ENCODE assay signal across 15 cellular contexts in the genomic region with DNA sequence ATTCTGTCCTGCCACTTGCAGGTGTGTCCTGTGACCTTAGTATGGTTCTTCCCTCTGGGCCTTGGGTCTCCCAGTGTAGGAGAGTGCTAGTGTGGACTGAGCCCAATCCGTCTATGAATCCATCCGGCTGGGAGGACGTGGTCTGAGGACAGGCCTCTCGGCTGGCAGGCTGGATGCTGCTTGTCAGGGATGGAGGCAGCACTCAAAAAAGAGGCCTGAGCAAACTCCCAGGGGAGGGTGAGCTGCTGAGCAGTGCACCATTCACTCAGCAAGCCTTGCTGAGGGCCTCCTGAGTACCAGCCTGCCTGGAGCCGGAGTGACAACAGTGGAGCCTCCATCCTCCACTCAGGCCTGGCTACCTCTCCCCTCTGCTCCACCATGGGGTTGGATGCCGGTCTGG. TPM values are rescaled to one million over a fixed set of nuclear protein-coding genes. Genes with fewer than 3 reads are reported as not detected.
A peak's percentile ranks its signal among the peaks of the same experiment; 100 is the strongest.
DNase-seq lines count a peak whose midpoint lies in the region; ATAC-seq and TF ChIP-seq lines count a peak whose summit lies in the region.
"Had no signal": no experiment of that assay in that cellular context is flagged by ENCODE, and none has a peak within 500 bp of the region (broad histone marks: within the 10 kb centered on the region; RNA-seq: fewer than 3 reads in every experiment).

No MANE protein-coding gene starts in this region.

- ATAC-seq in upper lobe of right lung: no peak

- no peaks in the 10 kb centered on the region for H3K27me3 ChIP-seq in parathyroid adenoma (ENCODE audit: control insufficient read depth, insufficient read depth, low read length)
- no peaks in the 10 kb centered on the region for H3K27me3 ChIP-seq in esophagus muscularis mucosa
- no peaks in the 10 kb centered on the region for H3K27me3 ChIP-seq in upper lobe of right lung

- no peaks in the 10 kb centered on the region for H3K9me3 ChIP-seq in parathyroid adenoma (ENCODE audit: control insufficient read depth, low read length)
- no peaks in the 10 kb centered on the region for H3K9me3 ChIP-seq in esophagus muscularis mucosa
- H3K9me3 ChIP-seq in upper lobe of right lung: no peaks in the 10 kb centered on the region
- H3K9me3 ChIP-seq: prostate gland had no signal

- DNase-seq in NCI-H2171 treated with DMSO at 0.1 percent for 48 hours (lab: John Stamatoyannopoulos, UW) (peak; percentile 10), NCI-H2171 (lab: John Stamatoyannopoulos, UW) (no peak), NCI-H69 (lab: John Stamatoyannopoulos, UW) (peak; percentile 31), esophagus muscularis mucosa (ENCODE audit: extremely low spot score) (no peak), anterior cingulate cortex (lab: John Stamatoyannopoulos, UW) (no peak), upper lobe of right lung (no peak)
- DNase-seq: ACHN; activated CD4-positive, alpha-beta T cell treated with anti-CD3 and anti-CD28 coated beads, Interleukin-2, amount 50 U/mL, for 48 hours; stimulated activated CD4-positive, alpha-beta T cell treated with anti-CD3 and anti-CD28 coated beads, Interleukin-4, amount 100 ng/mL, for 1 hour; stimulated activated naive CD8-positive, alpha-beta T cell treated with anti-CD3 and anti-CD28 coated beads, Interleukin-15, amount 100 ng/mL, for 72 hours had no signal

- H3K9me3 Mint-ChIP-seq in dendritic cell treated with granulocyte-macrophage colony-stimulating factor and Interleukin-4, amounts not matched to agents 40 ng/mL and 50 ng/mL, for 4 days: no peaks in the 10 kb centered on the region
- H3K9me3 Mint-ChIP-seq: activated naive CD4-positive, alpha-beta T cell treated with anti-CD3 and anti-CD28 coated beads, Interleukin-2, amount 50 U/mL, for 24 hours; stimulated activated naive CD8-positive, alpha-beta T cell treated with anti-CD3 and anti-CD28 coated beads, Interleukin-15, amount 100 ng/mL, for 72 hours had no signal

- no peak for TF ChIP-seq CTCF in parathyroid adenoma (IDR thresholded peaks at IDR 0.05)
- no peak for TF ChIP-seq CTCF in esophagus muscularis mucosa (IDR thresholded peaks at IDR 0.05)
- no peak for TF ChIP-seq CTCF in upper lobe of right lung (IDR thresholded peaks at IDR 0.05)

- no peak for TF ChIP-seq POLR2A in esophagus muscularis mucosa (IDR thresholded peaks at IDR 0.05; ENCODE audit: low read depth)

- peaks cover 3% of the 10 kb centered on the region for H3K27me3 Mint-ChIP-seq in dendritic cell treated with granulocyte-macrophage colony-stimulating factor and Interleukin-4, amounts not matched to agents 40 ng/mL and 50 ng/mL, for 4 days
- H3K27me3 Mint-ChIP-seq: activated naive CD4-positive, alpha-beta T cell treated with anti-CD3 and anti-CD28 coated beads, Interleukin-2, amount 50 U/mL, for 24 hours; stimulated activated naive CD8-positive, alpha-beta T cell treated with anti-CD3 and anti-CD28 coated beads, Interleukin-15, amount 100 ng/mL, for 72 hours had no signal

- TF ChIP-seq EP300 in esophagus muscularis mucosa (IDR thresholded peaks at IDR 0.05): no peak

- H3K36me3 ChIP-seq in parathyroid adenoma (ENCODE audit: control insufficient read depth, insufficient read depth, low read length): no peaks in the 10 kb centered on the region
- H3K36me3 ChIP-seq in esophagus muscularis mucosa: peaks cover 0 to 13% (median 10%) of the 10 kb centered on the region in 4 donors
- peaks cover 6% of the 10 kb centered on the region for H3K36me3 ChIP-seq in upper lobe of right lung
- H3K36me3 ChIP-seq: prostate gland had no signal

- H2AFZ ChIP-seq in parathyroid adenoma: peak overlapping the region; percentile 98

- H3K9ac ChIP-seq in parathyroid adenoma: no peak overlapping the region

- peak overlapping the region; percentile 95 for H3K27ac Mint-ChIP-seq in dendritic cell treated with granulocyte-macrophage colony-stimulating factor and Interleukin-4, amounts not matched to agents 40 ng/mL and 50 ng/mL, for 4 days

- H3K4me2 ChIP-seq in parathyroid adenoma (ENCODE audit: low read length): peak overlapping the region; percentile 61

- WGBS in esophagus muscularis mucosa: 81% methylated on average over 2 of the region's 6 CpGs

- H3K27ac ChIP-seq in parathyroid adenoma: peak overlapping the region; percentile 55
- H3K27ac ChIP-seq in esophagus muscularis mucosa (replicated peaks in 1 of 4): peak overlapping the region in 1 of 4 donors; percentile 88
- no peak overlapping the region for H3K27ac ChIP-seq in upper lobe of right lung
- H3K27ac ChIP-seq: SK-N-MC had no signal

- H3K4me1 ChIP-seq in parathyroid adenoma (peaks cover 4% of the 10 kb centered on the region), esophagus muscularis mucosa (peaks cover 34 to 50% (median 50%) of the 10 kb centered on the region in 4 donors), upper lobe of right lung (peaks cover 23% of the 10 kb centered on the region)

- peaks cover 28% of the 10 kb centered on the region for H3K36me3 Mint-ChIP-seq in dendritic cell treated with granulocyte-macrophage colony-stimulating factor and Interleukin-4, amounts not matched to agents 40 ng/mL and 50 ng/mL, for 4 days (ENCODE audit: low read depth)

- H3K4me3 ChIP-seq in parathyroid adenoma (ENCODE audit: low read depth, low read length): no peak overlapping the region
- no peak overlapping the region for H3K4me3 ChIP-seq in esophagus muscularis mucosa
- no peak overlapping the region for H3K4me3 ChIP-seq in upper lobe of right lung

- H3K4me1 Mint-ChIP-seq in dendritic cell treated with granulocyte-macrophage colony-stimulating factor and Interleukin-4, amounts not matched to agents 40 ng/mL and 50 ng/mL, for 4 days (ENCODE audit: low read depth): peaks cover 78% of the 10 kb centered on the region

- H3K79me2 ChIP-seq in parathyroid adenoma: peaks cover 4% of the 10 kb centered on the region

- intact Hi-C loops in dendritic cell treated with granulocyte-macrophage colony-stimulating factor and Interleukin-4, amounts not matched to agents 40 ng/mL and 50 ng/mL, for 4 days (cut with micrococcal nuclease): loop anchor here (5.0 kb wide), 1 partner anchor 116 kb away; a partner anchor contains a TSS
- intact Hi-C loops in esophagus muscularis mucosa (cut with DNase I): loop anchor here (5.0 kb wide), 1 partner anchor 41 kb away; no protein-coding TSS in a partner anchor
- intact Hi-C loops in upper lobe of right lung (cut with DNase I): loop anchor here (10.0 kb wide), 1 partner anchor 87 kb away; no protein-coding TSS in a partner anchor

- no peak overlapping the region for H3K4me3 Mint-ChIP-seq in dendritic cell treated with granulocyte-macrophage colony-stimulating factor and Interleukin-4, amounts not matched to agents 40 ng/mL and 50 ng/mL, for 4 days

RNA-seq across cellular contexts. Expression of a gene that starts 1.7 kb away (rescaled TPM):
- total RNA-seq in esophagus muscularis mucosa (10 to 100 TPM in 3 of 4 donors, 1 to 10 TPM in 1; 10.0 to 23.5 (median 15.9) TPM), upper lobe of right lung (40.7 TPM)

Comparison
In these comparisons a context has a peak if more than half of its experiments do, and no peak if none do; other contexts are left out.
1. DNase-seq: peak in NCI-H2171 treated with DMSO at 0.1 percent for 48 hours (single experiment) and NCI-H69 (single experiment); none in NCI-H2171 (single experiment), esophagus muscularis mucosa (single experiment), anterior cingulate cortex (0 of 58) and upper lobe of right lung (single experiment).